Comparison of ENCODE assay signal across 27 cellular contexts in genomic region chr7:46664458-46664857, GRCh38.
"Had no signal": no experiment of that assay in that cellular context is flagged by ENCODE, and none has a peak within 500 bp of the region (broad histone marks: within the 10 kb centered on the region; RNA-seq: fewer than 3 reads in every experiment).

No MANE protein-coding gene starts in this region.

- H3K4me3 ChIP-seq: left ventricle myocardium inferior, lung, mucosa of descending colon, right atrium auricular region, right lobe of liver, smooth muscle cell, testis, thyroid gland, transverse colon, upper lobe of left lung, vagina had no signal

- ATAC-seq: mucosa of descending colon; naive thymus-derived CD4-positive, alpha-beta T cell; natural killer cell treated with Interleukin-12 subunit alpha and Interleukin-12 subunit beta and Interleukin-15 and Interleukin-18, amount 100 ng/mL, for 72 hours; right lobe of liver; stimulated activated memory B cell treated with anti-CD40 and anti-IgM and Interleukin-4, amounts not matched to agents 10 μg/mL and 1 μg/mL and 100 μg/mL, for 72 hours; stimulated activated naive CD8-positive, alpha-beta T cell treated with anti-CD3 and anti-CD28 coated beads, Interleukin-15, amount 100 ng/mL, for 72 hours had no signal

- DNase-seq: hypothalamus; immature natural killer cell; islet precursor cell; left ventricle myocardium inferior; mesendoderm; mucosa of descending colon; naive thymus-derived CD4-positive, alpha-beta T cell; nucleus accumbens; right lobe of liver; stimulated activated CD4-positive, alpha-beta T cell treated with anti-CD3 and anti-CD28 coated beads, Interleukin-1b, Interleukin-23, amount 100 ng/mL, for 48 hours; stimulated activated CD4-positive, alpha-beta T cell treated with anti-CD3 and anti-CD28 coated beads, Interleukin-2, amount 100 ng/mL, for 48 hours; stimulated activated CD4-positive, alpha-beta T cell treated with anti-CD3 and anti-CD28 coated beads, Interleukin-4, amount 100 ng/mL, for 4 hours; stimulated activated CD8-positive, alpha-beta memory T cell treated with anti-CD3 and anti-CD28 coated beads, Interleukin-4, amount 100 ng/mL, for 48 hours; stimulated activated naive CD4-positive, alpha-beta T cell treated with Interleukin-2 at 50 U/mL for 16 hours; stimulated activated naive CD8-positive, alpha-beta T cell treated with anti-CD3 and anti-CD28 coated beads, Interleukin-15, amount 100 ng/mL, for 72 hours; substantia nigra; testis; thyroid gland; transverse colon; upper lobe of left lung had no signal

- H3K27me3 ChIP-seq: right atrium auricular region, right lobe of liver, testis, thyroid gland, transverse colon, upper lobe of left lung, vagina had no signal

- H3K27ac ChIP-seq: left ventricle myocardium inferior, parathyroid adenoma, right atrium auricular region, right lobe of liver, testis, thyroid gland, transverse colon, upper lobe of left lung, vagina had no signal
